In the genomic region with DNA sequence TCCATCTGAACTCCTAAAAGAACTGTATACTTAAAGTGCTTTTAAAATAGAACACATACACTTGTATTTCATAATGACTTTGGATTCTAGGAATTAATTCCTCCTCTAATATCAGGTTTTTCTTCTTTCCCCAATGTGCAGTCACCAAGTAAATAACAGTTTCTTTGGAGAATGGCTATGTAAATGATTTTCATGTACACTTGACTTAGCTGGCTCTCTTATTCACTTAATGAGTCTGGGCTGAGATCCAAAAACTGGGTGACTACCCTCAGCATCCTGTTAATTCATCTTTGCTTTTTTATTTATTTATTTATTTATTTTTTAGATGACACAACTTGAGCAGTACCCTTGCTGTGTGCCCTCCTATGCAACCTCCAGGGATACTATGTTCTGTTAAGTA, we compare ENCODE assay signal across 12 cellular contexts.
DNase-seq lines count a peak whose midpoint lies in the region; ATAC-seq and TF ChIP-seq lines count a peak whose summit lies in the region.
"Had no signal": no experiment of that assay in that cellular context is flagged by ENCODE, and none has a peak within 500 bp of the region (broad histone marks: within the 10 kb centered on the region; RNA-seq: fewer than 3 reads in every experiment).

No MANE protein-coding gene starts in this region.

- H3K27ac ChIP-seq in RWPE1: no peak overlapping the region

- no peak for TF ChIP-seq CTCF in RWPE1 (conservative IDR thresholded peaks at IDR 0.05; ENCODE audit: low read depth)
- no peak for TF ChIP-seq CTCF in omental fat pad (IDR thresholded peaks at IDR 0.05)

- CTCF ChIA-PET in RWPE1 (lab: Yijun Ruan, JAX): interaction anchor here (0.6 kb wide), 1 partner anchor 19 kb away, joined by 3 read pairs; no protein-coding TSS in a partner anchor

- POLR2A ChIA-PET in RWPE1 (lab: Yijun Ruan, JAX; ENCODE audit: low non-redundant PET): no interaction called here

- DNase-seq in ELR (ENCODE audit: low read depth) (peak; percentile 68), NCI-H1436 (lab: John Stamatoyannopoulos, UW) (peak; percentile 85), RWPE1 (ENCODE audit: low spot score) (peak; percentile 3), kidney tubule cell (ENCODE audit: low spot score) (peak; percentile 44), NOMO-1 (lab: John Stamatoyannopoulos, UW; ENCODE audit: unreplicated experiment in 2 of 2) (no peak), omental fat pad (ENCODE audit: low spot score) (no peak)
- no peak for DNase-seq in central memory CD4-positive, alpha-beta T cell
- DNase-seq: activated T-cell treated with anti-CD3 and anti-CD28 coated beads, Interleukin-2, amount 50 U/mL, for 1 hour; NCI-H82; SK-N-SH had no signal

- ATAC-seq in omental fat pad (ENCODE audit: low FRiP score): no peak
- no peak for ATAC-seq in HG02884 (IDR thresholded peaks at IDR 0.05; ENCODE audit: unreplicated experiment)
- ATAC-seq: K562 had no signal

Comparison
In these comparisons a context has a peak if more than half of its experiments do, and no peak if none do; other contexts are left out.
1. DNase-seq: peak in ELR (single experiment), NCI-H1436 (single experiment), RWPE1 (single experiment) and kidney tubule cell (single experiment); none in NOMO-1 (0 of 2), central memory CD4-positive, alpha-beta T cell (single experiment) and omental fat pad (single experiment).